1 cellular context compared by ENCODE assay signal in the genomic region with DNA sequence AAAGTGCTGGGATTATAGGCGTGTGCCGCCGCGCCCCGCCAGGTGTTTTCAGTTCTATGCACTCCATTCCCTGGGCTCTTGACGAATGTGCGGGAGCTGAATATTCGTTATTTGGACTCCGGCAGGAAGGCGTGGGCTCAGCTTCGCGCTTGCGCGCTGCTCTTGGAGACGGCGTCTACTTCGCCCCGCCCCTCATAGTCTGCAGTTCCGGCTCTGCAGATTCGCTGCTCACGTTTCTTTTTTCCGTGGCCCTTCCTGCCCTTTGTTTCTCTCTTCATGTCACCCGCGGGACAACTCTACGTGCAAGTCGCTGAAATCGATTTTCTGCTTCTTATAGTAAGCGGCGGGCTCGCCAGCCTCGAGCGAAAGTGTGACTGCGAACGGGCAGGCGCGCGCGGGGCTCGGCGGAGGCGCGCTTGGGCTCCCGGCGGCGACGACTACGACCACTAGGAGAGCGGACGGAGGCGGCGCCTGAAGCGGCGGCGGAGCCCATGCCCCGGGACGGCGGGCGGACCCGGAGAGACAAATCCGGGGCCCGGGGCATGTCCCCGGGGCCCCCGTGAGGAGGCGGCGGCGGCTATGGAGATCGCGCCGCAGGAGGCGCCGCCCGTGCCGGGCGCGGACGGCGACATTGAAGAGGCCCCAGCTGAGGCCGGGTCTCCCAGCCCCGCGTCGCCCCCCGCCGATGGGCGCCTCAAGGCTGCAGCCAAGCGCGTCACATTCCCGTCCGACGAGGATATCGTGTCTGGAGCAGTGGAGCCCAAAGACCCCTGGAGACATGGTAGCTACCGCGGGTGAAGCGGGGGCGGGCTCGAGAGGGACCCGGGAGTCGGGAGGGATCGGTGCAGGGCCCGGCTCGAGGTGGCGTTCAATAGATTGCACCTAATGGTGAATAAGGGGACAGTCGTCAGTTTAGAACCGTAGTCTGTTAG.
A peak's percentile ranks its signal among the peaks of the same experiment; 100 is the strongest.
TF ChIP-seq lines count a peak whose summit lies in the region.

A gene with protein sequence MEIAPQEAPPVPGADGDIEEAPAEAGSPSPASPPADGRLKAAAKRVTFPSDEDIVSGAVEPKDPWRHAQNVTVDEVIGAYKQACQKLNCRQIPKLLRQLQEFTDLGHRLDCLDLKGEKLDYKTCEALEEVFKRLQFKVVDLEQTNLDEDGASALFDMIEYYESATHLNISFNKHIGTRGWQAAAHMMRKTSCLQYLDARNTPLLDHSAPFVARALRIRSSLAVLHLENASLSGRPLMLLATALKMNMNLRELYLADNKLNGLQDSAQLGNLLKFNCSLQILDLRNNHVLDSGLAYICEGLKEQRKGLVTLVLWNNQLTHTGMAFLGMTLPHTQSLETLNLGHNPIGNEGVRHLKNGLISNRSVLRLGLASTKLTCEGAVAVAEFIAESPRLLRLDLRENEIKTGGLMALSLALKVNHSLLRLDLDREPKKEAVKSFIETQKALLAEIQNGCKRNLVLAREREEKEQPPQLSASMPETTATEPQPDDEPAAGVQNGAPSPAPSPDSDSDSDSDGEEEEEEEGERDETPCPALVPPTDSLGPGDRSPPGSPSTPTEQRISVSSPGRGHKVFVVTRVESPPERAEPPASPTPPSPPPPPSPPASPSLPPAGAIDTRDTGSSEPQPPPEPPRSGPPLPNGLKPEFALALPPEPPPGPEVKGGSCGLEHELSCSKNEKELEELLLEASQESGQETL (plus strand): TSS at position 433 of the 932 bp plus-strand sequence. CDS start 147 bp downstream, at position 580.

TF ChIP-seq in K562, 482 proteins besides CTCF, POLR2A, EP300 and RAD21 (continued from another document and continues in another):
- TF ChIP-seq, protein P1, sequence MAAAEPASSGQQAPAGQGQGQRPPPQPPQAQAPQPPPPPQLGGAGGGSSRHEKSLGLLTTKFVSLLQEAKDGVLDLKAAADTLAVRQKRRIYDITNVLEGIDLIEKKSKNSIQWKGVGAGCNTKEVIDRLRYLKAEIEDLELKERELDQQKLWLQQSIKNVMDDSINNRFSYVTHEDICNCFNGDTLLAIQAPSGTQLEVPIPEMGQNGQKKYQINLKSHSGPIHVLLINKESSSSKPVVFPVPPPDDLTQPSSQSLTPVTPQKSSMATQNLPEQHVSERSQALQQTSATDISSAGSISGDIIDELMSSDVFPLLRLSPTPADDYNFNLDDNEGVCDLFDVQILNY (CRISPR knock-in tag; IDR thresholded peaks at IDR 0.05): no peak
- TF ChIP-seq PHB (CRISPR knock-in tag; IDR thresholded peaks at IDR 0.05): no peak; the same call in 1 of the 2 replicates
- TF ChIP-seq C11orf30 (IDR thresholded peaks at IDR 0.05; ENCODE audit: low read depth): peak; percentile 97
- TF ChIP-seq POLR2AphosphoS5 (IDR thresholded peaks at IDR 0.05; ENCODE audit: control insufficient read depth, insufficient read depth, low read depth, low read length): 0 out of 2 replicates have a peak, but pooled peaks have one; percentile 24
- 0 out of 2 replicates have a peak, but pooled peaks have one; percentile 50 for TF ChIP-seq MTA1 (IDR thresholded peaks at IDR 0.05; ENCODE audit: borderline replicate concordance)
- no peak for TF ChIP-seq ZNF217 (CRISPR knock-in tag; IDR thresholded peaks at IDR 0.05)
- no peak; a peak in 1 of 4 replicates for TF ChIP-seq FOXA3 (CRISPR knock-in tag; conservative IDR thresholded peaks at IDR 0.05 in 1 of 2, IDR thresholded peaks at IDR 0.05 in 1 of 2)
- TF ChIP-seq U2AF1 (optimal IDR thresholded peaks at IDR 0.05; ENCODE audit: low read depth, low read length): peak; percentile 56
- TF ChIP-seq CBX8 (IDR thresholded peaks at IDR 0.05; ENCODE audit: borderline replicate concordance, extremely low read depth, low read depth, low read length, poor library complexity, severe bottlenecking): no peak
- TF ChIP-seq PYGO2 (tag; IDR thresholded peaks at IDR 0.05): no peak
- no peak for TF ChIP-seq SREBF2 (CRISPR knock-in tag; IDR thresholded peaks at IDR 0.05)
- no peak for TF ChIP-seq RBM34 (IDR thresholded peaks at IDR 0.05; ENCODE audit: borderline replicate concordance, insufficient read depth, low read length)
- TF ChIP-seq, protein P2, sequence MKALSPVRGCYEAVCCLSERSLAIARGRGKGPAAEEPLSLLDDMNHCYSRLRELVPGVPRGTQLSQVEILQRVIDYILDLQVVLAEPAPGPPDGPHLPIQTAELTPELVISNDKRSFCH (CRISPR knock-in tag; IDR thresholded peaks at IDR 0.05): no peak
- TF ChIP-seq, protein P2 (tag; IDR thresholded peaks at IDR 0.05): peak; percentile 76; the same call in 1 of the 2 replicates
- no peak; the same call in 1 of the 2 replicates for TF ChIP-seq ZBTB1 (CRISPR knock-in tag; IDR thresholded peaks at IDR 0.05; ENCODE audit: borderline replicate concordance, low read depth)
- TF ChIP-seq, protein P3, sequence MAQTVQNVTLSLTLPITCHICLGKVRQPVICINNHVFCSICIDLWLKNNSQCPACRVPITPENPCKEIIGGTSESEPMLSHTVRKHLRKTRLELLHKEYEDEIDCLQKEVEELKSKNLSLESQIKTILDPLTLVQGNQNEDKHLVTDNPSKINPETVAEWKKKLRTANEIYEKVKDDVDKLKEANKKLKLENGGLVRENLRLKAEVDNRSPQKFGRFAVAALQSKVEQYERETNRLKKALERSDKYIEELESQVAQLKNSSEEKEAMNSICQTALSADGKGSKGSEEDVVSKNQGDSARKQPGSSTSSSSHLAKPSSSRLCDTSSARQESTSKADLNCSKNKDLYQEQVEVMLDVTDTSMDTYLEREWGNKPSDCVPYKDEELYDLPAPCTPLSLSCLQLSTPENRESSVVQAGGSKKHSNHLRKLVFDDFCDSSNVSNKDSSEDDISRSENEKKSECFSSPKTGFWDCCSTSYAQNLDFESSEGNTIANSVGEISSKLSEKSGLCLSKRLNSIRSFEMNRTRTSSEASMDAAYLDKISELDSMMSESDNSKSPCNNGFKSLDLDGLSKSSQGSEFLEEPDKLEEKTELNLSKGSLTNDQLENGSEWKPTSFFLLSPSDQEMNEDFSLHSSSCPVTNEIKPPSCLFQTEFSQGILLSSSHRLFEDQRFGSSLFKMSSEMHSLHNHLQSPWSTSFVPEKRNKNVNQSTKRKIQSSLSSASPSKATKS (CRISPR knock-in tag; IDR thresholded peaks at IDR 0.05): no peak
- TF ChIP-seq ZNF507 (tag; conservative IDR thresholded peaks at IDR 0.05): no peak
- TF ChIP-seq STAG1 (CRISPR knock-in tag; IDR thresholded peaks at IDR 0.05; ENCODE audit: borderline replicate concordance): no peak
- no peak for TF ChIP-seq EWSR1 (IDR thresholded peaks at IDR 0.05; ENCODE audit: borderline replicate concordance, low read depth, partially characterized antibody)
- TF ChIP-seq, protein P4, sequence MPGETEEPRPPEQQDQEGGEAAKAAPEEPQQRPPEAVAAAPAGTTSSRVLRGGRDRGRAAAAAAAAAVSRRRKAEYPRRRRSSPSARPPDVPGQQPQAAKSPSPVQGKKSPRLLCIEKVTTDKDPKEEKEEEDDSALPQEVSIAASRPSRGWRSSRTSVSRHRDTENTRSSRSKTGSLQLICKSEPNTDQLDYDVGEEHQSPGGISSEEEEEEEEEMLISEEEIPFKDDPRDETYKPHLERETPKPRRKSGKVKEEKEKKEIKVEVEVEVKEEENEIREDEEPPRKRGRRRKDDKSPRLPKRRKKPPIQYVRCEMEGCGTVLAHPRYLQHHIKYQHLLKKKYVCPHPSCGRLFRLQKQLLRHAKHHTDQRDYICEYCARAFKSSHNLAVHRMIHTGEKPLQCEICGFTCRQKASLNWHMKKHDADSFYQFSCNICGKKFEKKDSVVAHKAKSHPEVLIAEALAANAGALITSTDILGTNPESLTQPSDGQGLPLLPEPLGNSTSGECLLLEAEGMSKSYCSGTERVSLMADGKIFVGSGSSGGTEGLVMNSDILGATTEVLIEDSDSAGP (CRISPR knock-in tag; IDR thresholded peaks at IDR 0.05): no peak
- no peak for TF ChIP-seq HDGF (IDR thresholded peaks at IDR 0.05)
- TF ChIP-seq, protein P5, sequence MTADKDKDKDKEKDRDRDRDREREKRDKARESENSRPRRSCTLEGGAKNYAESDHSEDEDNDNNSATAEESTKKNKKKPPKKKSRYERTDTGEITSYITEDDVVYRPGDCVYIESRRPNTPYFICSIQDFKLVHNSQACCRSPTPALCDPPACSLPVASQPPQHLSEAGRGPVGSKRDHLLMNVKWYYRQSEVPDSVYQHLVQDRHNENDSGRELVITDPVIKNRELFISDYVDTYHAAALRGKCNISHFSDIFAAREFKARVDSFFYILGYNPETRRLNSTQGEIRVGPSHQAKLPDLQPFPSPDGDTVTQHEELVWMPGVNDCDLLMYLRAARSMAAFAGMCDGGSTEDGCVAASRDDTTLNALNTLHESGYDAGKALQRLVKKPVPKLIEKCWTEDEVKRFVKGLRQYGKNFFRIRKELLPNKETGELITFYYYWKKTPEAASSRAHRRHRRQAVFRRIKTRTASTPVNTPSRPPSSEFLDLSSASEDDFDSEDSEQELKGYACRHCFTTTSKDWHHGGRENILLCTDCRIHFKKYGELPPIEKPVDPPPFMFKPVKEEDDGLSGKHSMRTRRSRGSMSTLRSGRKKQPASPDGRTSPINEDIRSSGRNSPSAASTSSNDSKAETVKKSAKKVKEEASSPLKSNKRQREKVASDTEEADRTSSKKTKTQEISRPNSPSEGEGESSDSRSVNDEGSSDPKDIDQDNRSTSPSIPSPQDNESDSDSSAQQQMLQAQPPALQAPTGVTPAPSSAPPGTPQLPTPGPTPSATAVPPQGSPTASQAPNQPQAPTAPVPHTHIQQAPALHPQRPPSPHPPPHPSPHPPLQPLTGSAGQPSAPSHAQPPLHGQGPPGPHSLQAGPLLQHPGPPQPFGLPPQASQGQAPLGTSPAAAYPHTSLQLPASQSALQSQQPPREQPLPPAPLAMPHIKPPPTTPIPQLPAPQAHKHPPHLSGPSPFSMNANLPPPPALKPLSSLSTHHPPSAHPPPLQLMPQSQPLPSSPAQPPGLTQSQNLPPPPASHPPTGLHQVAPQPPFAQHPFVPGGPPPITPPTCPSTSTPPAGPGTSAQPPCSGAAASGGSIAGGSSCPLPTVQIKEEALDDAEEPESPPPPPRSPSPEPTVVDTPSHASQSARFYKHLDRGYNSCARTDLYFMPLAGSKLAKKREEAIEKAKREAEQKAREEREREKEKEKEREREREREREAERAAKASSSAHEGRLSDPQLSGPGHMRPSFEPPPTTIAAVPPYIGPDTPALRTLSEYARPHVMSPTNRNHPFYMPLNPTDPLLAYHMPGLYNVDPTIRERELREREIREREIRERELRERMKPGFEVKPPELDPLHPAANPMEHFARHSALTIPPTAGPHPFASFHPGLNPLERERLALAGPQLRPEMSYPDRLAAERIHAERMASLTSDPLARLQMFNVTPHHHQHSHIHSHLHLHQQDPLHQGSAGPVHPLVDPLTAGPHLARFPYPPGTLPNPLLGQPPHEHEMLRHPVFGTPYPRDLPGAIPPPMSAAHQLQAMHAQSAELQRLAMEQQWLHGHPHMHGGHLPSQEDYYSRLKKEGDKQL (CRISPR knock-in tag; IDR thresholded peaks at IDR 0.05; ENCODE audit: borderline replicate concordance): no peak
- no peak for TF ChIP-seq ZNF184 (CRISPR knock-in tag; IDR thresholded peaks at IDR 0.05)
- peak; percentile 81 for TF ChIP-seq FOXP1 (CRISPR knock-in tag; IDR thresholded peaks at IDR 0.05)
- no peak for TF ChIP-seq ARID3B (CRISPR knock-in tag; IDR thresholded peaks at IDR 0.05; ENCODE audit: borderline replicate concordance)
- no peak for TF ChIP-seq MED1 (CRISPR knock-in tag; IDR thresholded peaks at IDR 0.05; ENCODE audit: borderline replicate concordance)
- TF ChIP-seq, protein P6, sequence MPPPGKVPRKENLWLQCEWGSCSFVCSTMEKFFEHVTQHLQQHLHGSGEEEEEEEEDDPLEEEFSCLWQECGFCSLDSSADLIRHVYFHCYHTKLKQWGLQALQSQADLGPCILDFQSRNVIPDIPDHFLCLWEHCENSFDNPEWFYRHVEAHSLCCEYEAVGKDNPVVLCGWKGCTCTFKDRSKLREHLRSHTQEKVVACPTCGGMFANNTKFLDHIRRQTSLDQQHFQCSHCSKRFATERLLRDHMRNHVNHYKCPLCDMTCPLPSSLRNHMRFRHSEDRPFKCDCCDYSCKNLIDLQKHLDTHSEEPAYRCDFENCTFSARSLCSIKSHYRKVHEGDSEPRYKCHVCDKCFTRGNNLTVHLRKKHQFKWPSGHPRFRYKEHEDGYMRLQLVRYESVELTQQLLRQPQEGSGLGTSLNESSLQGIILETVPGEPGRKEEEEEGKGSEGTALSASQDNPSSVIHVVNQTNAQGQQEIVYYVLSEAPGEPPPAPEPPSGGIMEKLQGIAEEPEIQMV (tag; conservative IDR thresholded peaks at IDR 0.05; ENCODE audit: low read depth): no peak
- peak; percentile 76; the same call in 1 of the 2 replicates for TF ChIP-seq CGGBP1 (CRISPR knock-in tag; IDR thresholded peaks at IDR 0.05)
- TF ChIP-seq ZNF239 (CRISPR knock-in tag; IDR thresholded peaks at IDR 0.05): peak; percentile 17; the same call in 1 of the 2 replicates
- 0 out of 2 replicates have a peak, but pooled peaks have one; percentile 47 for TF ChIP-seq ZFPM2 (CRISPR knock-in tag; IDR thresholded peaks at IDR 0.05)
- TF ChIP-seq, protein P7, sequence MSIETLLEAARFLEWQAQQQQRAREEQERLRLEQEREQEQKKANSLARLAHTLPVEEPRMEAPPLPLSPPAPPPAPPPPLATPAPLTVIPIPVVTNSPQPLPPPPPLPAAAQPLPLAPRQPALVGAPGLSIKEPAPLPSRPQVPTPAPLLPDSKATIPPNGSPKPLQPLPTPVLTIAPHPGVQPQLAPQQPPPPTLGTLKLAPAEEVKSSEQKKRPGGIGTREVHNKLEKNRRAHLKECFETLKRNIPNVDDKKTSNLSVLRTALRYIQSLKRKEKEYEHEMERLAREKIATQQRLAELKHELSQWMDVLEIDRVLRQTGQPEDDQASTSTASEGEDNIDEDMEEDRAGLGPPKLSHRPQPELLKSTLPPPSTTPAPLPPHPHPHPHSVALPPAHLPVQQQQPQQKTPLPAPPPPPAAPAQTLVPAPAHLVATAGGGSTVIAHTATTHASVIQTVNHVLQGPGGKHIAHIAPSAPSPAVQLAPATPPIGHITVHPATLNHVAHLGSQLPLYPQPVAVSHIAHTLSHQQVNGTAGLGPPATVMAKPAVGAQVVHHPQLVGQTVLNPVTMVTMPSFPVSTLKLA (conservative IDR thresholded peaks at IDR 0.05): peak; percentile 94 to 98
- TF ChIP-seq SLC30A9 (CRISPR knock-in tag; IDR thresholded peaks at IDR 0.05): no peak
- peak; percentile 70 for TF ChIP-seq ETV1 (tag; conservative IDR thresholded peaks at IDR 0.05; ENCODE audit: low read depth)
- no peak for TF ChIP-seq TCFL5 (CRISPR knock-in tag; conservative IDR thresholded peaks at IDR 0.05)
- TF ChIP-seq FIP1L1 (IDR thresholded peaks at IDR 0.05; ENCODE audit: low read depth, low read length, poor library complexity, severe bottlenecking): peak; percentile 41
- peak; percentile 84 for TF ChIP-seq KDM2B (CRISPR knock-in tag; IDR thresholded peaks at IDR 0.05)
- peak; percentile 93 for TF ChIP-seq RBBP5 (IDR thresholded peaks at IDR 0.05; ENCODE audit: borderline replicate concordance, insufficient read depth, low read length, poor library complexity, severe bottlenecking)
